8 cellular contexts compared by ENCODE assay signal in the genomic region with DNA sequence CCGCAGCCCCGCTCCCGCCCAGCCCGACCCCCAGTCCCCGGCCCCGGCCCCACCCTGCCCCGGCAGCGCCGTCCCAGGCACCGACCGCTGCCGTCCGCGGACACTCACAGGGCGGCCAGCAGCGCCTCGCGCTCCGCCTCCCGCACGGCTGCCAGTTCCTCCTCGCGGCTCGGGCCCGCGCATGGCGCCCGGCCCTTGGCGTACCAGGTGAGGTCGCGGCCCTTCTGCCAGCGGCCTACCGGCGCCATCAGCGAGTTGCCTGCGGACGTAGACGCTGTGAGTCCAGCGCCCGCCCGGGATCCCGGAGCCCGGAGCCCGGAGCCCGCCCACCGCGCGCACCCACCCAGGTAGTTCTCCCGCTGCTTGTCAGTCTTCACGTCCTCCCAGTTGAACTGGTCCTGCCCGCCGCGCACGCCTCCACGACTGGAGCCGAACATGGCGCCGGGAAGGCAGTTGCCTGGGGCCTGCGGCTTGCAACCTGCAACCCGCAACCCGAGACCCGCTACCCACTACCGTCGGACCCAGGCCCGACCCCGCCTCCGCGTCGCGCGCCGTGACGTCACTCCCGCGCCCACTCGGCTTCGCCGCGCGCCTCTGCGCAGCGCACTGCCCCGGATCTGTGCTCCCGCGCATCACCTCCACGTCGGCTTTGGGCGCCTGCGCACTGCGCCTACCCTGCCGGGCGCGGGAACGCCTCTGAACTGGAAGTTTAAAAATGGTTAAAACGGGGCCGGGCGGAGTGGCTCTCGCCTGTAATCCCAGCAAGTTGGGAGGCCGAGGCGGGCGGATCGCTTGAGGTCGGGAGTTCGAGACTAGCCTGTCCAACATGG. TPM values are rescaled to one million over a fixed set of nuclear protein-coding genes. Genes with fewer than 3 reads are reported as not detected.
A peak's percentile ranks its signal among the peaks of the same experiment; 100 is the strongest.
DNase-seq lines count a peak whose midpoint lies in the region; ATAC-seq and TF ChIP-seq lines count a peak whose summit lies in the region.

A gene (minus strand): TSS at position 535 of the 830 bp plus-strand sequence. CDS start 98 bp downstream, at position 437.

- H3K27ac ChIP-seq in adrenal gland (peak within 1 kb of the TSS; percentile 36 to 96 (median 93)), heart right ventricle (peak within 1 kb of the TSS; percentile 60 to 95 (median 92)), upper lobe of right lung (peak within 1 kb of the TSS; percentile 89)

- 0 to 2% (median 0%) methylated on average over 9 to 104 of the region's 104 CpGs for WGBS in adrenal gland, 4 donors
- 0% methylated on average over 81 to 104 of the region's 104 CpGs for WGBS in heart right ventricle, 2 donors

- peaks cover 0 to 57% of the 10 kb centered on the region in 2 donors for H3K36me3 ChIP-seq in adrenal gland (replicated peaks in 1 of 2)
- H3K36me3 ChIP-seq in heart right ventricle = peaks cover 5 to 64% (median 35%) of the 10 kb centered on the region in 9 donors
- peaks cover 52% of the 10 kb centered on the region for H3K36me3 ChIP-seq in upper lobe of right lung

- H3K4me1 ChIP-seq in adrenal gland (replicated peaks in 1 of 2) (peaks cover 13 to 24% of the 10 kb centered on the region in 2 donors), heart right ventricle (peaks cover 12 to 44% (median 35%) of the 10 kb centered on the region in 9 donors), upper lobe of right lung (peaks cover 19% of the 10 kb centered on the region)

- TF ChIP-seq POLR2A in adrenal gland (IDR thresholded peaks at IDR 0.05) = peak; percentile 17 to 63

- H3K4me3 ChIP-seq in adrenal gland = peak within 1 kb of the TSS; percentile 42 to 86 (median 76)
- peak within 1 kb of the TSS; percentile 78 to 100 (median 94) for H3K4me3 ChIP-seq in heart right ventricle
- H3K4me3 ChIP-seq in upper lobe of right lung = peak within 1 kb of the TSS; percentile 89

- DNase-seq in NCI-H1694 (lab: John Stamatoyannopoulos, UW) = peak; percentile 81
- peak; percentile 94 to 96 (median 95) for DNase-seq in adrenal gland
- DNase-seq in heart right ventricle = peak; percentile 93 to 95
- DNase-seq in posterior vena cava (ENCODE audit: low spot score) = peak; percentile 98
- peak; percentile 97 for DNase-seq in upper lobe of right lung

- no peak for TF ChIP-seq CTCF in adrenal gland (IDR thresholded peaks at IDR 0.05)
- no peak for TF ChIP-seq CTCF in heart right ventricle (IDR thresholded peaks at IDR 0.05)
- no peak for TF ChIP-seq CTCF in upper lobe of right lung (IDR thresholded peaks at IDR 0.05)

- H3K27me3 ChIP-seq in adrenal gland = no peaks in the 10 kb centered on the region
- no peaks in the 10 kb centered on the region for H3K27me3 ChIP-seq in heart right ventricle
- no peaks in the 10 kb centered on the region for H3K27me3 ChIP-seq in upper lobe of right lung

- ATAC-seq in GM18498 (IDR thresholded peaks at IDR 0.05; ENCODE audit: unreplicated experiment) = peak; percentile 78
- ATAC-seq in HG02885 (IDR thresholded peaks at IDR 0.05; ENCODE audit: poor library complexity, unreplicated experiment) = peak; percentile 77
- ATAC-seq in heart right ventricle = peak; percentile 87 to 95 (median 92)
- peak; percentile 90 for ATAC-seq in upper lobe of right lung

- H3K9me3 ChIP-seq in adrenal gland (replicated peaks in 1 of 3) (no peaks in the 10 kb centered on the region), heart right ventricle (no peaks in the 10 kb centered on the region), upper lobe of right lung (no peaks in the 10 kb centered on the region)

- intact Hi-C loops in T-helper 1 cell treated with Interleukin-12 subunit alpha and Interleukin-12 subunit beta and Interleukin-4 antibody, amounts not matched to agents 30 ng/mL and 1 ng/mL, for 36 hours (cut with micrococcal nuclease) = loop anchor here (1.0 to 10.0 kb wide), 11 partner anchors 21 to 1962 kb away; a partner anchor contains a TSS
- intact Hi-C loops in adrenal gland (cut with DNase I) (no loop called here), heart right ventricle (cut with DNase I) (no loop called here), posterior vena cava (cut with DNase I) (no loop called here), upper lobe of right lung (cut with DNase I) (no loop called here)

RNA-seq across cellular contexts. Expression of the gene that starts here (rescaled TPM):
- total RNA-seq in T-helper 1 cell treated with Interleukin-12 subunit alpha and Interleukin-12 subunit beta and Interleukin-4 antibody, amounts not matched to agents 30 ng/mL and 1 ng/mL, for 36 hours = 17.4 and 19.0 TPM in 2 replicates
- total RNA-seq in adrenal gland (10 to 100 TPM in 6 of 8 donors, 1 to 10 TPM in 2; 8.0 to 24.8 (median 15.4) TPM), heart right ventricle (10 to 100 TPM in 1 of 10 donors, 1 to 10 TPM in 9; 5.6 to 10.6 (median 6.3) TPM), posterior vena cava (1 to 10 TPM; 7.8 to 8.0 TPM), upper lobe of right lung (12.5 TPM)
- polyA plus RNA-seq in adrenal gland (10 to 100 TPM in 2 of 3 donors, 1 to 10 TPM in 1; 5.0 to 42.0 (median 36.0) TPM), heart right ventricle (10 to 100 TPM; 11.3 to 15.7 TPM)

Comparison
In these comparisons a context has a peak if more than half of its experiments do, and no peak if none do; other contexts are left out.
1. Peak in every context shown above with its lines: DNase-seq, ATAC-seq, H3K4me3 ChIP-seq and H3K27ac ChIP-seq.